In genomic region chr11:62171261-62171723, GRCh38 we compare ENCODE assay signal across 8 cellular contexts. TPM values are rescaled to one million over a fixed set of nuclear protein-coding genes. Genes with fewer than 3 reads are reported as not detected.
DNase-seq lines count a peak whose midpoint lies in the region; ATAC-seq, FAIRE-seq and TF ChIP-seq lines count a peak whose summit lies in the region.

No MANE protein-coding gene starts in this region.

- POLR2A ChIA-PET in MCF 10A (lab: Yijun Ruan, JAX), result interaction anchor here (0.7 to 1.2 kb wide), 2 partner anchors 9 to 72 kb away, joined by 3 to 4 read pairs; no protein-coding TSS in a partner anchor

- peak; percentile 83 for FAIRE-seq in GM18507 (lab: Jason Lieb, UNC)

- no peak overlapping the region for H3K27ac ChIP-seq in VCaP

- TF ChIP-seq CTCF in VCaP (conservative IDR thresholded peaks at IDR 0.05) (peak; percentile 84), MCF 10A (IDR thresholded peaks at IDR 0.05; ENCODE audit: unreplicated experiment) (peak; percentile 62)

- H3K9me3 Mint-ChIP-seq in MCF 10A (ENCODE audit: unreplicated experiment), result no peaks in the 10 kb centered on the region
- no peaks in the 10 kb centered on the region for H3K9me3 Mint-ChIP-seq in stimulated activated memory B cell treated with anti-CD40 and anti-IgM and Interleukin-4, amounts not matched to agents 10 μg/mL and 1 μg/mL and 100 μg/mL, for 72 hours

- BruUV-seq in MCF 10A (replicated peaks; lab: Mats Ljungman, UMichigan), result no TSS peak

- H3K4me3 Mint-ChIP-seq in MCF 10A (ENCODE audit: unreplicated experiment), result no peak overlapping the region
- no peak overlapping the region for H3K4me3 Mint-ChIP-seq in stimulated activated memory B cell treated with anti-CD40 and anti-IgM and Interleukin-4, amounts not matched to agents 10 μg/mL and 1 μg/mL and 100 μg/mL, for 72 hours

- peak; percentile 79 for DNase-seq in A172 (ENCODE audit: low spot score)
- DNase-seq in GM18507 (ENCODE audit: extremely low spot score, insufficient read length, low read depth), result no peak
- peak; percentile 87 for DNase-seq in NCI-H2171 treated with DMSO at 0.1 percent for 48 hours (lab: John Stamatoyannopoulos, UW)
- DNase-seq in MCF 10A (ENCODE audit: unreplicated experiment), result peak; percentile 87
- DNase-seq in inferior parietal cortex (ENCODE audit: extremely low spot score), result peak; percentile 95
- peak; percentile 52 to 68 for DNase-seq in stimulated activated CD4-positive, alpha-beta T cell treated with anti-CD3 and anti-CD28 coated beads, Interleukin-15, amount 100 ng/mL, for 48 hours (ENCODE audit: low read depth in 2 of 2)

- intact Hi-C loops in MCF 10A (cut with micrococcal nuclease), result loop anchor here (1.0 to 2.0 kb wide), 3 partner anchors 38 to 207 kb away; partner anchors contain the start of gene SCGB2A1

- peaks cover 89% of the 10 kb centered on the region for H3K27me3 Mint-ChIP-seq in MCF 10A (ENCODE audit: insufficient read depth, unreplicated experiment)
- peaks cover 66% of the 10 kb centered on the region for H3K27me3 Mint-ChIP-seq in stimulated activated memory B cell treated with anti-CD40 and anti-IgM and Interleukin-4, amounts not matched to agents 10 μg/mL and 1 μg/mL and 100 μg/mL, for 72 hours

- no peak for ATAC-seq in stimulated activated memory B cell treated with anti-CD40 and anti-IgM and Interleukin-4, amounts not matched to agents 10 μg/mL and 1 μg/mL and 100 μg/mL, for 72 hours

- H3K4me1 Mint-ChIP-seq in MCF 10A (ENCODE audit: insufficient read depth, unreplicated experiment), result no peaks in the 10 kb centered on the region
- H3K4me1 Mint-ChIP-seq in stimulated activated memory B cell treated with anti-CD40 and anti-IgM and Interleukin-4, amounts not matched to agents 10 μg/mL and 1 μg/mL and 100 μg/mL, for 72 hours, result peaks cover 9% of the 10 kb centered on the region

- H3K27ac Mint-ChIP-seq in MCF 10A (ENCODE audit: low read depth, unreplicated experiment), result no peak overlapping the region
- H3K27ac Mint-ChIP-seq in stimulated activated memory B cell treated with anti-CD40 and anti-IgM and Interleukin-4, amounts not matched to agents 10 μg/mL and 1 μg/mL and 100 μg/mL, for 72 hours, result no peak overlapping the region

- no peaks in the 10 kb centered on the region for H3K36me3 Mint-ChIP-seq in MCF 10A (ENCODE audit: insufficient read depth, unreplicated experiment)
- no peaks in the 10 kb centered on the region for H3K36me3 Mint-ChIP-seq in stimulated activated memory B cell treated with anti-CD40 and anti-IgM and Interleukin-4, amounts not matched to agents 10 μg/mL and 1 μg/mL and 100 μg/mL, for 72 hours

- CTCF ChIA-PET in MCF 10A (lab: Yijun Ruan, JAX), result interaction anchor here (0.5 to 2.7 kb wide), 24 partner anchors 12 to 1102 kb away, joined by 3 to 13 read pairs (median 4); partner anchors contain the start of genes SCGB1D1 and SCGB1D2

RNA-seq across cellular contexts. Expression of gene SCGB1D1, which starts 18.7 kb away (rescaled TPM):
- total RNA-seq in A172 (2014; rRNA removed; shearing (Covaris generic)), result not detected in 2 replicates
- not detected in 2 replicates for total RNA-seq in MCF 10A (2022)

RNA-seq across cellular contexts. Expression of gene SCGB2A1, which starts 37.2 kb away (rescaled TPM):
- total RNA-seq in A172 (2014; rRNA removed; shearing (Covaris generic)), result not detected in 2 replicates
- not detected in 2 replicates for total RNA-seq in MCF 10A (2022)

RNA-seq across cellular contexts. Expression of gene INCENP, which starts 47.5 kb away (rescaled TPM):
- total RNA-seq in A172 (2014; rRNA removed; shearing (Covaris generic)), result 52.5 and 66.1 TPM in 2 replicates
- total RNA-seq in MCF 10A (2022), result 40.4 and 56.2 TPM in 2 replicates
